ENCODE assay signal across 9 cellular contexts in the genomic region with DNA sequence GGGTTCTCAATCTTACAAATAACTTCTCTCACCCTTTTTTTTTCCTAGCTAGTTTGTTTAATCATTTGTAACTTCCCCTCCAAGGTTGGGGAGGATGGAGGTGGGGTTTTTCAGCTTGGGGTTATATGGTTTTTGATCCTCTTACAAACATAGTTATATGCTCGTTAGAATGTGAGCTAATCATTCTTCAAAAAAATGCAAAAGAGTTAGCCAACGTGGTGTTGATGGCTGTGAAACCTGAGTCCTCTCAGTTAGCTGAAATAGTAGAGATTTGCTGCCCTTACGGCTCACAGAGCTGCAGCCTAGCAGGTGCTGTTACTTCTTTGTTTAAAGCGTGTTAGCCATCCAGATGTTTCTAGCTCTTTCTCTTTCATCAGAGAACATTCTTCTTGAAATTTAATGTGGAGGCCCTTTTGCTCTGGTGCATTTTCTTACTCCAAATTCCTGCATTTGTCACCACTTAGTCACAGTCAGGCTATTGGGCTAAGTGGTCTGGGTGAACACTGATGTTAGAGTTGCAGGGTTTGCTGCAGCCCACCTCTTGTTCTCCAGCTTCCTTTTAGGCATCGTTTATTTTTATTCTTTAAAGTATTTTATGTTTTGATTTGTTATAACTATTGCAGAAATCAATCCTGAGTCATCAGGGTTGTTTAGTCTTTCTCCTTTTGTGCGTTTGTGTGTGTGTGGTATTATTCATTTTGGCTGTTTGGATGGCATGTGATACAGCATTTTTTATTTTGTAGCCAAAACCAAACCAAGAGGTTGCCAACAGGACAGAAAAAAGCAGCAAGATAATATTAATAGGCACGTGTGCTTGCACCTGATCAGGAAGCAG. TPM values are rescaled to one million over a fixed set of nuclear protein-coding genes. Genes with fewer than 3 reads are reported as not detected.
DNase-seq lines count a peak whose midpoint lies in the region; ATAC-seq and TF ChIP-seq lines count a peak whose summit lies in the region.
"Had no signal": no experiment of that assay in that cellular context is flagged by ENCODE, and none has a peak within 500 bp of the region (broad histone marks: within the 10 kb centered on the region; RNA-seq: fewer than 3 reads in every experiment).

No MANE protein-coding gene starts in this region.

- H3K4me1 ChIP-seq in HUES48 (ENCODE audit: control insufficient read depth, insufficient read depth, low read length) (peaks cover 21% of the 10 kb centered on the region), tibial nerve (peaks cover 0 to 53% (median 28%) of the 10 kb centered on the region in 4 donors), thyroid gland (peaks cover 0 to 23% of the 10 kb centered on the region in 2 donors)

- intact Hi-C loops in thyroid gland (cut with DNase I): no loop called here

- TF ChIP-seq EP300 in tibial nerve (IDR thresholded peaks at IDR 0.05): no peak

- DNase-seq in hepatic stellate cell (ENCODE audit: low spot score) (peak; percentile 58), tibial nerve (ENCODE audit: low spot score in 2 of 2) (no peak), mesenteric fat pad (ENCODE audit: low spot score) (no peak), thyroid gland (no peak), NCI-H1694 treated with DMSO at 0.1 percent for 48 hours (lab: John Stamatoyannopoulos, UW) (no peak)

- 50 to 61% methylated on average over 7 of the region's 7 CpGs for WGBS in tibial nerve, 2 donors
- WGBS in thyroid gland, 2 donors: 70 to 71% methylated on average over 7 of the region's 7 CpGs

- TF ChIP-seq POLR2A in tibial nerve (IDR thresholded peaks at IDR 0.05) (no peak), thyroid gland (IDR thresholded peaks at IDR 0.05) (no peak)

- no peaks in the 10 kb centered on the region for H3K9me3 ChIP-seq in HUES48 (ENCODE audit: control insufficient read depth, insufficient read depth, low read length)
- H3K9me3 ChIP-seq in tibial nerve: no peaks in the 10 kb centered on the region
- H3K9me3 ChIP-seq in thyroid gland: no peaks in the 10 kb centered on the region

- H3K27ac ChIP-seq in HUES48 (ENCODE audit: low read depth, low read length) (peak overlapping the region; percentile 61), tibial nerve (peak overlapping the region in 1 of 4 donors; percentile 39), thyroid gland (no peak overlapping the region)
- H3K27ac ChIP-seq: KMS-11 had no signal

- H3K9ac ChIP-seq in HUES48 (ENCODE audit: low read depth, low read length): no peak overlapping the region
- H3K9ac ChIP-seq: KMS-11 had no signal

- H3K27me3 ChIP-seq in HUES48 (ENCODE audit: control insufficient read depth, insufficient read depth, low read length) (no peaks in the 10 kb centered on the region), tibial nerve (peaks cover 0 to 3% of the 10 kb centered on the region in 2 donors), thyroid gland (no peaks in the 10 kb centered on the region)

- TF ChIP-seq CTCF in tibial nerve (IDR thresholded peaks at IDR 0.05) (no peak), thyroid gland (IDR thresholded peaks at IDR 0.05) (no peak)

- H3K4me3 ChIP-seq in GM08714 (ENCODE audit: low read length): peak overlapping the region; percentile 60
- H3K4me3 ChIP-seq in HUES48 (ENCODE audit: low read depth, low read length): no peak overlapping the region
- no peak overlapping the region for H3K4me3 ChIP-seq in tibial nerve
- no peak overlapping the region for H3K4me3 ChIP-seq in thyroid gland (replicated peaks in 1 of 3)

- no peaks in the 10 kb centered on the region for H3K36me3 ChIP-seq in HUES48 (ENCODE audit: control insufficient read depth, insufficient read depth, low read length)
- no peaks in the 10 kb centered on the region for H3K36me3 ChIP-seq in tibial nerve
- H3K36me3 ChIP-seq in thyroid gland: no peaks in the 10 kb centered on the region

- peak; percentile 88 for ATAC-seq in GM21529 (IDR thresholded peaks at IDR 0.05; ENCODE audit: unreplicated experiment)

RNA-seq across cellular contexts. Expression of a gene that starts 41.1 kb away (rescaled TPM):
- total RNA-seq in tibial nerve: 10 to 100 TPM; 33.7 to 86.3 (median 49.2) TPM
- 113 TPM for total RNA-seq in mesenteric fat pad
- 100 to 1,000 TPM in 2 of 4 donors, 10 to 100 TPM in 2; 73.1 to 117 (median 92.5) TPM for total RNA-seq in thyroid gland
